1 cellular context compared by ENCODE assay signal in genomic region chr6:151885234-151885633, GRCh38.
TF ChIP-seq lines count a peak whose summit lies in the region.

No MANE protein-coding gene starts in this region.

TF ChIP-seq in SK-N-SH treated with all-trans-retinoic acid at 6 μM for 48 hours, 23 proteins besides CTCF, POLR2A, EP300 and RAD21 (continued from another document):
- TF ChIP-seq, protein P1, sequence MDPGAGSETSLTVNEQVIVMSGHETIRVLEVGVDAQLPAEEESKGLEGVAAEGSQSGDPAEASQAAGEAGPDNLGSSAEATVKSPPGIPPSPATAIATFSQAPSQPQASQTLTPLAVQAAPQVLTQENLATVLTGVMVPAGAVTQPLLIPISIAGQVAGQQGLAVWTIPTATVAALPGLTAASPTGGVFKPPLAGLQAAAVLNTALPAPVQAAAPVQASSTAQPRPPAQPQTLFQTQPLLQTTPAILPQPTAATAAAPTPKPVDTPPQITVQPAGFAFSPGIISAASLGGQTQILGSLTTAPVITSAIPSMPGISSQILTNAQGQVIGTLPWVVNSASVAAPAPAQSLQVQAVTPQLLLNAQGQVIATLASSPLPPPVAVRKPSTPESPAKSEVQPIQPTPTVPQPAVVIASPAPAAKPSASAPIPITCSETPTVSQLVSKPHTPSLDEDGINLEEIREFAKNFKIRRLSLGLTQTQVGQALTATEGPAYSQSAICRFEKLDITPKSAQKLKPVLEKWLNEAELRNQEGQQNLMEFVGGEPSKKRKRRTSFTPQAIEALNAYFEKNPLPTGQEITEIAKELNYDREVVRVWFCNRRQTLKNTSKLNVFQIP (CRISPR knock-in tag; IDR thresholded peaks at IDR 0.05; ENCODE audit: borderline replicate concordance, low read depth): no peak
- TF ChIP-seq RARB (CRISPR knock-in tag; IDR thresholded peaks at IDR 0.05) (no peak), CSDC2 (CRISPR knock-in tag; IDR thresholded peaks at IDR 0.05) (no peak)
